20 cellular contexts compared by ENCODE assay signal in genomic region chr6:38391206-38391908, GRCh38.
DNase-seq lines count a peak whose midpoint lies in the region; ATAC-seq and TF ChIP-seq lines count a peak whose summit lies in the region.
"Had no signal": no experiment of that assay in that cellular context is flagged by ENCODE, and none has a peak within 500 bp of the region (broad histone marks: within the 10 kb centered on the region; RNA-seq: fewer than 3 reads in every experiment).

No MANE protein-coding gene starts in this region.

- BruUV-seq in MCF 10A (replicated peaks; lab: Mats Ljungman, UMichigan), result no TSS peak

- H3K9ac ChIP-seq in SK-N-SH, result no peak overlapping the region

- intact Hi-C loops in MCF 10A (cut with micrococcal nuclease), result no loop called here
- intact Hi-C loops in breast epithelium (cut with DNase I; ENCODE audit: low total_unique reads), result no loop called here

- H3K9me3 ChIP-seq in breast epithelium (no peaks in the 10 kb centered on the region), SK-N-SH (no peaks in the 10 kb centered on the region)
- H3K9me3 ChIP-seq: mucosa of descending colon, stomach had no signal

- H3K4me1 Mint-ChIP-seq in MCF 10A (ENCODE audit: insufficient read depth, unreplicated experiment) (peaks cover 28% of the 10 kb centered on the region), type B pancreatic cell (ENCODE audit: unreplicated experiment) (peaks cover 16% of the 10 kb centered on the region)
- no peaks in the 10 kb centered on the region for H3K4me1 Mint-ChIP-seq in activated CD8-positive, alpha-beta T cell treated with anti-CD3 and anti-CD28 coated beads, Interleukin-2, amount 10 ng/mL, durations not matched to agents 7 days and 5 days (ENCODE audit: low read depth)
- H3K4me1 Mint-ChIP-seq: immature natural killer cell had no signal

- no peak for TF ChIP-seq POLR2A in breast epithelium (IDR thresholded peaks at IDR 0.05)

- H3K4me2 ChIP-seq in SK-N-SH, result no peak overlapping the region

- POLR2A ChIA-PET in MCF 10A (lab: Yijun Ruan, JAX), result interaction anchor here (0.6 to 0.7 kb wide), 3 partner anchors 13 to 358 kb away, joined by 3 to 4 read pairs (median 3); no protein-coding TSS in a partner anchor
- POLR2A ChIA-PET in SK-N-SH (lab: Yijun Ruan, JAX), result no interaction called here
- POLR2A ChIA-PET in activated CD8-positive, alpha-beta T cell treated with anti-CD3 and anti-CD28 coated beads, Interleukin-2, amount 10 ng/mL, durations not matched to agents 7 days and 5 days (lab: Charles Lee), result no interaction called here

- H2AFZ ChIP-seq in SK-N-SH (ENCODE audit: low read depth), result no peak overlapping the region

- H3K9me2 ChIP-seq in SK-N-SH, result no peaks in the 10 kb centered on the region

- DNase-seq in MCF 10A (ENCODE audit: unreplicated experiment) (peak; percentile 17), breast epithelium (ENCODE audit: low spot score in 2 of 2) (no peak), SK-N-SH (no peak), foreskin fibroblast (peak; percentile 14 to 57), type B pancreatic cell (ENCODE audit: extremely low spot score, unreplicated experiment) (no peak), NCI-H510A treated with DMSO at 0.1 percent for 48 hours (lab: John Stamatoyannopoulos, UW) (no peak)
- no peak for DNase-seq in activated CD8-positive, alpha-beta T cell treated with anti-CD3 and anti-CD28 coated beads, Interleukin-2, amount 10 ng/mL, durations not matched to agents 7 days and 5 days
- DNase-seq: activated CD4-positive, alpha-beta T cell treated with anti-CD3 and anti-CD28 coated beads, Interleukin-2, amount 50 U/mL, for 1 hour; activated T-cell treated with anti-CD3 and anti-CD28 coated beads, Interleukin-2, amount 50 U/mL, for 24 hours; brain microvascular endothelial cell; effector CD4-positive, alpha-beta T cell; immature natural killer cell; mucosa of descending colon; NCI-H2029; occipital lobe; SHP77; stomach; T1000 had no signal

- no peak for ATAC-seq in activated CD8-positive, alpha-beta T cell treated with anti-CD3 and anti-CD28 coated beads, Interleukin-2, amount 10 ng/mL, durations not matched to agents 7 days and 5 days
- no peak for ATAC-seq in GM19452 (IDR thresholded peaks at IDR 0.05; ENCODE audit: unreplicated experiment)
- ATAC-seq: mucosa of descending colon had no signal

- TF ChIP-seq RAD21 in SK-N-SH (IDR thresholded peaks at IDR 0.05; ENCODE audit: low read length), result no peak

- H3K4me1 ChIP-seq in breast epithelium (no peaks in the 10 kb centered on the region), SK-N-SH (ENCODE audit: control insufficient read depth in 1 of 2, insufficient read depth in 2 of 2, low read depth in 1 of 2, low read length in 1 of 2) (peaks cover 13 to 34% of the 10 kb centered on the region in 2 experiments)
- H3K4me1 ChIP-seq: stomach had no signal

- peaks cover 8% of the 10 kb centered on the region for H3F3A ChIP-seq in SK-N-SH (replicated peaks; ENCODE audit: insufficient read depth)

- TF ChIP-seq EP300 in SK-N-SH (IDR thresholded peaks at IDR 0.05; ENCODE audit: borderline replicate concordance in 1 of 2, low read depth in 1 of 2, low read length in 1 of 2), result no peak

- H3K36me3 Mint-ChIP-seq in MCF 10A (ENCODE audit: insufficient read depth, unreplicated experiment) (no peaks in the 10 kb centered on the region), type B pancreatic cell (peaks cover 3% of the 10 kb centered on the region)
- H3K36me3 Mint-ChIP-seq in activated CD8-positive, alpha-beta T cell treated with anti-CD3 and anti-CD28 coated beads, Interleukin-2, amount 10 ng/mL, durations not matched to agents 7 days and 5 days (ENCODE audit: low read depth), result no peaks in the 10 kb centered on the region

- H3K4me3 ChIP-seq in breast epithelium (no peak overlapping the region), SK-N-SH (ENCODE audit: low read depth in 2 of 2, low read length in 1 of 2) (no peak overlapping the region), foreskin fibroblast (ENCODE audit: low read depth in 1 of 2, low read length in 2 of 2) (no peak overlapping the region)
- H3K4me3 ChIP-seq: mucosa of descending colon, skin epidermis, stomach had no signal

- H3K27ac Mint-ChIP-seq in MCF 10A (ENCODE audit: low read depth, unreplicated experiment), result no peak overlapping the region
- no peak overlapping the region for H3K27ac Mint-ChIP-seq in type B pancreatic cell
- H3K27ac Mint-ChIP-seq in activated CD8-positive, alpha-beta T cell treated with anti-CD3 and anti-CD28 coated beads, Interleukin-2, amount 10 ng/mL, durations not matched to agents 7 days and 5 days, result no peak overlapping the region
- H3K27ac Mint-ChIP-seq: activated T-cell treated with anti-CD3 and anti-CD28 coated beads, Interleukin-2, amount 50 U/mL, for 24 hours had no signal

- H3K27ac ChIP-seq in breast epithelium (no peak overlapping the region), SK-N-SH (ENCODE audit: low read depth in 2 of 2, low read length in 1 of 2) (peak overlapping the region; percentile 16 to 21; a peak in 3 of 4 replicates)
- H3K27ac ChIP-seq: brain microvascular endothelial cell, skin epidermis, stomach had no signal

- H3K79me2 ChIP-seq in SK-N-SH (ENCODE audit: insufficient read depth), result no peaks in the 10 kb centered on the region

- H3K27me3 Mint-ChIP-seq in MCF 10A (ENCODE audit: insufficient read depth, unreplicated experiment) (no peaks in the 10 kb centered on the region), type B pancreatic cell (peaks cover 8% of the 10 kb centered on the region)
- no peaks in the 10 kb centered on the region for H3K27me3 Mint-ChIP-seq in activated CD8-positive, alpha-beta T cell treated with anti-CD3 and anti-CD28 coated beads, Interleukin-2, amount 10 ng/mL, durations not matched to agents 7 days and 5 days (ENCODE audit: low read depth)
- H3K27me3 Mint-ChIP-seq: activated T-cell treated with anti-CD3 and anti-CD28 coated beads, Interleukin-2, amount 50 U/mL, for 24 hours had no signal

- CTCF ChIA-PET in MCF 10A (lab: Yijun Ruan, JAX), result interaction anchor here (0.6 to 0.7 kb wide), 3 partner anchors 9 to 164 kb away, joined by 3 to 4 read pairs (median 4); no protein-coding TSS in a partner anchor
- CTCF ChIA-PET in SK-N-SH (lab: Yijun Ruan, JAX), result interaction anchor here (1.2 to 1.7 kb wide), 2 partner anchors 357 to 699 kb away, joined by 3 read pairs; no protein-coding TSS in a partner anchor
- CTCF ChIA-PET in activated CD8-positive, alpha-beta T cell treated with anti-CD3 and anti-CD28 coated beads, Interleukin-2, amount 10 ng/mL, durations not matched to agents 7 days and 5 days (lab: Charles Lee), result no interaction called here

- H3K9me3 Mint-ChIP-seq in MCF 10A (ENCODE audit: unreplicated experiment) (no peaks in the 10 kb centered on the region), type B pancreatic cell (peaks cover 4% of the 10 kb centered on the region)
- no peaks in the 10 kb centered on the region for H3K9me3 Mint-ChIP-seq in activated CD8-positive, alpha-beta T cell treated with anti-CD3 and anti-CD28 coated beads, Interleukin-2, amount 10 ng/mL, durations not matched to agents 7 days and 5 days (ENCODE audit: insufficient read depth)
- H3K9me3 Mint-ChIP-seq: activated T-cell treated with anti-CD3 and anti-CD28 coated beads, Interleukin-2, amount 50 U/mL, for 24 hours; immature natural killer cell had no signal

- H3K36me3 ChIP-seq in breast epithelium (no peaks in the 10 kb centered on the region), SK-N-SH (replicated peaks in 1 of 2; ENCODE audit: control insufficient read depth in 1 of 2, insufficient read depth in 2 of 2, low read length in 1 of 2) (no peaks in the 10 kb centered on the region)
- H3K36me3 ChIP-seq: brain microvascular endothelial cell, stomach had no signal

- no peak overlapping the region for H3K4me3 Mint-ChIP-seq in MCF 10A (ENCODE audit: unreplicated experiment)
- peak overlapping the region; percentile 51 for H3K4me3 Mint-ChIP-seq in type B pancreatic cell
- no peak overlapping the region for H3K4me3 Mint-ChIP-seq in activated CD8-positive, alpha-beta T cell treated with anti-CD3 and anti-CD28 coated beads, Interleukin-2, amount 10 ng/mL, durations not matched to agents 7 days and 5 days
- H3K4me3 Mint-ChIP-seq: activated T-cell treated with anti-CD3 and anti-CD28 coated beads, Interleukin-2, amount 50 U/mL, for 24 hours; immature natural killer cell had no signal

- TF ChIP-seq CTCF in MCF 10A (IDR thresholded peaks at IDR 0.05; ENCODE audit: unreplicated experiment) (no peak), breast epithelium (IDR thresholded peaks at IDR 0.05) (no peak), SK-N-SH (IDR thresholded peaks at IDR 0.05) (no peak), foreskin fibroblast (IDR thresholded peaks at IDR 0.05; ENCODE audit: low read depth, low read length) (no peak), type B pancreatic cell (conservative IDR thresholded peaks at IDR 0.05) (no peak)

- no peaks in the 10 kb centered on the region for H4K20me1 ChIP-seq in SK-N-SH (ENCODE audit: insufficient read depth)

- 90% methylated on average over 5 of the region's 5 CpGs for WGBS in SK-N-SH (ENCODE audit: low lambda C conversion rate)

- H3K27me3 ChIP-seq in breast epithelium, result no peaks in the 10 kb centered on the region
- no peaks in the 10 kb centered on the region for H3K27me3 ChIP-seq in SK-N-SH (ENCODE audit: insufficient read depth)
- H3K27me3 ChIP-seq: brain microvascular endothelial cell, stomach had no signal

TF ChIP-seq in SK-N-SH, 30 proteins besides CTCF, POLR2A, EP300 and RAD21 (continues in another document):
- TF ChIP-seq FOSL2 (IDR thresholded peaks at IDR 0.05; ENCODE audit: borderline replicate concordance, low read depth) (peak; percentile 38), JUND (IDR thresholded peaks at IDR 0.05) (peak; percentile 24; the same call in 1 of the 2 replicates), FOXM1 (IDR thresholded peaks at IDR 0.05; ENCODE audit: low read depth) (no peak), SMC3 (IDR thresholded peaks at IDR 0.05; ENCODE audit: low read depth, low read length) (no peak)

Comparison
In these comparisons a context has a peak if more than half of its experiments do, and no peak if none do; other contexts are left out.
1. DNase-seq: peak in MCF 10A (single experiment) and foreskin fibroblast (2 of 2); none in breast epithelium (0 of 2), SK-N-SH (single experiment), type B pancreatic cell (single experiment), activated CD8-positive, alpha-beta T cell treated with anti-CD3 and anti-CD28 coated beads, Interleukin-2, amount 10 ng/mL, durations not matched to agents 7 days and 5 days (single experiment) and NCI-H510A treated with DMSO at 0.1 percent for 48 hours (single experiment).
2. H3K27ac ChIP-seq: peak in SK-N-SH (2 of 2); none in breast epithelium (0 of 2).